1 cellular context compared by ENCODE assay signal in genomic region chr21:43308101-43308500, GRCh38.
TF ChIP-seq lines count a peak whose summit lies in the region.

No MANE protein-coding gene starts in this region.

TF ChIP-seq in HepG2, 621 proteins besides CTCF, POLR2A, EP300 and RAD21 (continued from another document):
- TF ChIP-seq SNAPC4 (CRISPR knock-in tag; IDR thresholded peaks at IDR 0.05) (no peak), ADNP (CRISPR knock-in tag; IDR thresholded peaks at IDR 0.05) (no peak), MEIS1 (CRISPR knock-in tag; IDR thresholded peaks at IDR 0.05; ENCODE audit: borderline replicate concordance) (no peak), ZNF720 (CRISPR knock-in tag; IDR thresholded peaks at IDR 0.05) (no peak), BRD4 (CRISPR knock-in tag; IDR thresholded peaks at IDR 0.05) (no peak), YEATS4 (CRISPR knock-in tag; IDR thresholded peaks at IDR 0.05; ENCODE audit: borderline replicate concordance) (no peak), KAT7 (CRISPR knock-in tag; IDR thresholded peaks at IDR 0.05; ENCODE audit: borderline replicate concordance) (no peak), PRPF4 (IDR thresholded peaks at IDR 0.05; ENCODE audit: low read depth, low read length, poor library complexity, severe bottlenecking) (no peak)
